16 cellular contexts compared by ENCODE assay signal in the genomic region with DNA sequence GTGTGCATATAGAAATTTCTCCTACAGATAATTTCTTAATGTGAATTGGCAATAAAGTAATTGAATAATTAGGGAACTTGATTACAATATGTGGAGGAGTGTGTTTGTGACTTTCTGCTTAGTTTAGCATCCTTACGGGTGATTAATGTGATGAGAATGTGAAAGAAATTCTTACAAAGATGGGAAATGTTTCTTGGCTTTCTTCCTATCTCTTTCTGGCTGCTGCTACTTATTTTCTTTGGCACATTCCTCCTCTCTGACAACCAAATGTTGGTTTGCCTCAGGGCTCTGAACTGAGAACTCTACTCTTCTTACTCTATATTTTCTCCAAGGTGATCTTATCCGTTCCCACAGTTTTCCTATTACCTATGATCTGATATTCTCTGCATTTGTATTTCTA.
DNase-seq lines count a peak whose midpoint lies in the region; ATAC-seq, FAIRE-seq and TF ChIP-seq lines count a peak whose summit lies in the region.
"Had no signal": no experiment of that assay in that cellular context is flagged by ENCODE, and none has a peak within 500 bp of the region (broad histone marks: within the 10 kb centered on the region; RNA-seq: fewer than 3 reads in every experiment).

No MANE protein-coding gene starts in this region.

- FAIRE-seq in GM12892 (lab: Jason Lieb, UNC) = no peak

- no peak overlapping the region for H2AK5ac ChIP-seq in trophoblast cell (ENCODE audit: low read length)

- H3K23ac ChIP-seq in trophoblast cell (ENCODE audit: low read length) = no peak overlapping the region

- no peaks in the 10 kb centered on the region for H3K9me2 ChIP-seq in OCI-LY7 (ENCODE audit: insufficient read depth, low read length)

- POLR2A ChIA-PET in OCI-LY7 (lab: Charles Lee) = no interaction called here
- POLR2A ChIA-PET in CD8-positive, alpha-beta memory T cell (lab: Charles Lee) = no interaction called here

- H3K27me3 ChIP-seq in RWPE2 (ENCODE audit: insufficient read depth, poor library complexity, severe bottlenecking) (no peaks in the 10 kb centered on the region), trophoblast cell (ENCODE audit: insufficient read depth, low read length) (no peaks in the 10 kb centered on the region)
- no peaks in the 10 kb centered on the region for H3K27me3 ChIP-seq in CD8-positive, alpha-beta memory T cell (ENCODE audit: insufficient read depth, low read length, poor library complexity, severe bottlenecking)
- H3K27me3 ChIP-seq: hepatocyte had no signal

- H3K4ac ChIP-seq in trophoblast cell (ENCODE audit: low read depth, low read length) = no peak overlapping the region

- peak; percentile 54 for ATAC-seq in RWPE2 (ENCODE audit: low read depth)
- ATAC-seq: CD8-positive, alpha-beta T cell; stimulated activated naive CD8-positive, alpha-beta T cell treated with anti-CD3 and anti-CD28 coated beads, Interleukin-15, amount 100 ng/mL, for 72 hours; T-cell had no signal

- peaks cover 19% of the 10 kb centered on the region for H3K4me1 ChIP-seq in RWPE2 (ENCODE audit: insufficient read depth, poor library complexity, severe bottlenecking)
- no peaks in the 10 kb centered on the region for H3K4me1 ChIP-seq in trophoblast cell (ENCODE audit: control insufficient read depth in 1 of 2, insufficient read depth in 2 of 2, low read length in 2 of 2)
- no peaks in the 10 kb centered on the region for H3K4me1 ChIP-seq in OCI-LY7 (ENCODE audit: insufficient read depth, low read length, poor library complexity, severe bottlenecking)
- H3K4me1 ChIP-seq in CD8-positive, alpha-beta memory T cell (ENCODE audit: insufficient read depth, low read length) = no peaks in the 10 kb centered on the region

- WGBS in trophoblast cell (ENCODE audit: extremely low coverage, insufficient coverage, insufficient read length) = no CpG with 5 or more reads among the region's 2 CpGs

- no peaks in the 10 kb centered on the region for H3K4me1 Mint-ChIP-seq in CD8-positive, alpha-beta memory T cell
- H3K4me1 Mint-ChIP-seq: stimulated activated naive CD8-positive, alpha-beta T cell treated with anti-CD3 and anti-CD28 coated beads, Interleukin-15, amount 100 ng/mL, for 72 hours; T-cell had no signal

- no peak overlapping the region for H3K9ac ChIP-seq in trophoblast cell (ENCODE audit: low read length)

- DNase-seq in EL = peak; percentile 95
- no peak for DNase-seq in RWPE2 (ENCODE audit: low spot score)
- DNase-seq in fibroblast of mammary gland (ENCODE audit: low read depth) = peak; percentile 37
- peak; percentile 3 to 65 for DNase-seq in trophoblast cell
- DNase-seq in GM12892 (ENCODE audit: insufficient read length) = no peak
- DNase-seq in OCI-LY7 (ENCODE audit: low spot score) = no peak
- no peak for DNase-seq in CD8-positive, alpha-beta memory T cell
- no peak for DNase-seq in NOMO-1 (lab: John Stamatoyannopoulos, UW; ENCODE audit: unreplicated experiment in 2 of 2)
- DNase-seq: activated CD4-positive, alpha-beta T cell treated with anti-CD3 and anti-CD28 coated beads for 1 hour; activated T-cell treated with anti-CD3 and anti-CD28 coated beads, Interleukin-2, amount 50 U/mL, for 24 hours; aorta; CD8-positive, alpha-beta T cell; NCI-H2107; stimulated activated naive CD8-positive, alpha-beta T cell treated with anti-CD3 and anti-CD28 coated beads, Interleukin-15, amount 100 ng/mL, for 72 hours; T-cell had no signal

- H3K79me2 ChIP-seq in trophoblast cell (ENCODE audit: control insufficient read depth, insufficient read depth, low read length, poor library complexity) = no peaks in the 10 kb centered on the region
- no peaks in the 10 kb centered on the region for H3K79me2 ChIP-seq in OCI-LY7 (ENCODE audit: insufficient read depth, low read depth, low read length)
- H3K79me2 ChIP-seq: hepatocyte had no signal

- H3K18ac ChIP-seq in trophoblast cell (ENCODE audit: low read length) = no peak overlapping the region

- H4K91ac ChIP-seq in trophoblast cell (ENCODE audit: low read depth, low read length) = no peak overlapping the region

- intact Hi-C loops in OCI-LY7 (cut with micrococcal nuclease; ENCODE audit: unreplicated experiment) = no loop called here

- H2BK5ac ChIP-seq in trophoblast cell (ENCODE audit: low read depth, low read length, poor library complexity) = no peak overlapping the region

- H3K36me3 ChIP-seq in RWPE2 (ENCODE audit: low read depth) (no peaks in the 10 kb centered on the region), trophoblast cell (ENCODE audit: control insufficient read depth in 1 of 2, insufficient read depth in 2 of 2, low read length in 2 of 2) (no peaks in the 10 kb centered on the region), OCI-LY7 (ENCODE audit: insufficient read depth, low read length) (no peaks in the 10 kb centered on the region)
- H3K36me3 ChIP-seq in CD8-positive, alpha-beta memory T cell (ENCODE audit: insufficient read depth, low read length) = no peaks in the 10 kb centered on the region

- H4K8ac ChIP-seq in trophoblast cell (ENCODE audit: low read depth, low read length) = no peak overlapping the region

- no peak overlapping the region for H4K12ac ChIP-seq in trophoblast cell (ENCODE audit: low read depth, low read length)

- no peak for TF ChIP-seq POLR2A in GM12892 (IDR thresholded peaks at IDR 0.05; ENCODE audit: low read depth, low read length)

- no peak overlapping the region for H2BK12ac ChIP-seq in trophoblast cell (ENCODE audit: low read length)

- BruUV-seq in OCI-LY7 (replicated peaks; lab: Mats Ljungman, UMichigan) = no TSS peak

- CTCF ChIA-PET in OCI-LY7 (lab: Charles Lee; ENCODE audit: unreplicated experiment) = no interaction called here
- CTCF ChIA-PET in CD8-positive, alpha-beta memory T cell (lab: Charles Lee) = no interaction called here

- H3K27ac ChIP-seq in RWPE2 (ENCODE audit: poor library complexity, severe bottlenecking) = peak overlapping the region; percentile 60
- no peak overlapping the region for H3K27ac ChIP-seq in trophoblast cell (ENCODE audit: low read depth, low read length)
- H3K27ac ChIP-seq in OCI-LY7 (ENCODE audit: low read depth, low read length, poor library complexity, severe bottlenecking) = no peak overlapping the region
- H3K27ac ChIP-seq in CD8-positive, alpha-beta memory T cell (ENCODE audit: low read depth, low read length) = no peak overlapping the region
- H3K27ac ChIP-seq: hepatocyte had no signal

- TF ChIP-seq CTCF in RWPE2 (IDR thresholded peaks at IDR 0.05; ENCODE audit: poor library complexity, severe bottlenecking) (no peak), fibroblast of mammary gland (conservative IDR thresholded peaks at IDR 0.05; ENCODE audit: control insufficient read depth, insufficient read depth, low read depth, low read length) (no peak), OCI-LY7 (conservative IDR thresholded peaks at IDR 0.05; ENCODE audit: low read length) (no peak)

- no peaks in the 10 kb centered on the region for H3K79me1 ChIP-seq in trophoblast cell (ENCODE audit: low read length)

- H3K27me3 Mint-ChIP-seq in CD8-positive, alpha-beta memory T cell = peaks cover 11 to 34% of the 10 kb centered on the region in 2 donors

- no peak overlapping the region for H3K4me3 Mint-ChIP-seq in CD8-positive, alpha-beta memory T cell
- H3K4me3 Mint-ChIP-seq: activated T-cell treated with anti-CD3 and anti-CD28 coated beads, Interleukin-2, amount 50 U/mL, for 24 hours; CD8-positive, alpha-beta T cell; stimulated activated naive CD8-positive, alpha-beta T cell treated with anti-CD3 and anti-CD28 coated beads, Interleukin-15, amount 100 ng/mL, for 72 hours; T-cell had no signal

- H3K9me3 ChIP-seq in RWPE2 (ENCODE audit: severe bottlenecking) (no peaks in the 10 kb centered on the region), trophoblast cell (ENCODE audit: insufficient read depth, low read depth, low read length) (no peaks in the 10 kb centered on the region), OCI-LY7 (ENCODE audit: low read length) (no peaks in the 10 kb centered on the region)
- no peaks in the 10 kb centered on the region for H3K9me3 ChIP-seq in CD8-positive, alpha-beta memory T cell (ENCODE audit: low read length)

- no peak overlapping the region for H3K27ac Mint-ChIP-seq in CD8-positive, alpha-beta memory T cell
- H3K27ac Mint-ChIP-seq: activated T-cell treated with anti-CD3 and anti-CD28 coated beads, Interleukin-2, amount 50 U/mL, for 24 hours; CD8-positive, alpha-beta T cell; stimulated activated naive CD8-positive, alpha-beta T cell treated with anti-CD3 and anti-CD28 coated beads, Interleukin-15, amount 100 ng/mL, for 72 hours; T-cell had no signal

- no peak overlapping the region for H3K4me3 ChIP-seq in RWPE2 (ENCODE audit: severe bottlenecking)
- H3K4me3 ChIP-seq in fibroblast of mammary gland (ENCODE audit: control insufficient read depth, low read depth, low read length) = no peak overlapping the region
- H3K4me3 ChIP-seq in trophoblast cell (ENCODE audit: low read depth, low read length) = no peak overlapping the region
- H3K4me3 ChIP-seq in OCI-LY7 (ENCODE audit: low read depth, low read length, poor library complexity, severe bottlenecking) = no peak overlapping the region
- H3K4me3 ChIP-seq in CD8-positive, alpha-beta memory T cell (ENCODE audit: low read length) = no peak overlapping the region
- H3K4me3 ChIP-seq: hepatocyte had no signal

- H2BK120ac ChIP-seq in trophoblast cell (ENCODE audit: insufficient read depth, low read length, poor library complexity) = no peak overlapping the region

- H3K4me2 ChIP-seq in trophoblast cell (ENCODE audit: low read length) (no peak overlapping the region), OCI-LY7 (ENCODE audit: low read length) (no peak overlapping the region)
- H3K4me2 ChIP-seq: hepatocyte had no signal

- H2AFZ ChIP-seq in trophoblast cell (ENCODE audit: insufficient read depth, low read length, poor library complexity) = no peak overlapping the region
- no peak overlapping the region for H2AFZ ChIP-seq in OCI-LY7 (ENCODE audit: low read length)
- H2AFZ ChIP-seq: hepatocyte had no signal

- H3K9me3 Mint-ChIP-seq in CD8-positive, alpha-beta memory T cell = peaks cover 5 to 13% (median 11%) of the 10 kb centered on the region in 5 donors

- no peaks in the 10 kb centered on the region for H4K20me1 ChIP-seq in OCI-LY7 (ENCODE audit: insufficient read depth, low read length)

- H3K36me3 Mint-ChIP-seq in CD8-positive, alpha-beta memory T cell = peaks cover 0 to 4% (median 0%) of the 10 kb centered on the region in 3 donors
- H3K36me3 Mint-ChIP-seq: CD8-positive, alpha-beta T cell had no signal

- no peak overlapping the region for H3K14ac ChIP-seq in trophoblast cell (ENCODE audit: low read length)

Comparison
In these comparisons a context has a peak if more than half of its experiments do, and no peak if none do; other contexts are left out.
1. DNase-seq: peak in EL (single experiment), fibroblast of mammary gland (single experiment) and trophoblast cell (2 of 2); none in RWPE2 (single experiment), GM12892 (single experiment), OCI-LY7 (single experiment), CD8-positive, alpha-beta memory T cell (0 of 5) and NOMO-1 (0 of 2).